In genomic region chr20:25324412-25324811, GRCh38 we compare ENCODE assay signal across 16 cellular contexts.
A peak's percentile ranks its signal among the peaks of the same experiment; 100 is the strongest.
DNase-seq lines count a peak whose midpoint lies in the region; ATAC-seq and TF ChIP-seq lines count a peak whose summit lies in the region.
"Had no signal": no experiment of that assay in that cellular context is flagged by ENCODE, and none has a peak within 500 bp of the region (broad histone marks: within the 10 kb centered on the region; RNA-seq: fewer than 3 reads in every experiment).

No MANE protein-coding gene starts in this region.

- peaks cover 71% of the 10 kb centered on the region for H3K36me3 Mint-ChIP-seq in dendritic cell treated with granulocyte-macrophage colony-stimulating factor and Interleukin-4, amounts not matched to agents 40 ng/mL and 50 ng/mL, for 4 days (ENCODE audit: low read depth)
- H3K36me3 Mint-ChIP-seq in glutamatergic neuron (ENCODE audit: unreplicated experiment), result peaks cover 2% of the 10 kb centered on the region
- peaks cover 7% of the 10 kb centered on the region for H3K36me3 Mint-ChIP-seq in activated naive CD4-positive, alpha-beta T cell treated with anti-CD3 and anti-CD28 coated beads for 36 hours (ENCODE audit: low read depth)

- TF ChIP-seq CTCF in mucosa of descending colon (IDR thresholded peaks at IDR 0.05) (no peak), glutamatergic neuron (IDR thresholded peaks at IDR 0.05; ENCODE audit: partially characterized antibody, unreplicated experiment) (no peak)

- CTCF ChIA-PET in activated naive CD4-positive, alpha-beta T cell treated with anti-CD3 and anti-CD28 coated beads for 36 hours (lab: Charles Lee), result interaction anchor here (1.5 kb wide), 1 partner anchor 29 kb away, joined by 4 read pairs; no protein-coding TSS in a partner anchor

- ATAC-seq in Right ventricle myocardium superior (ENCODE audit: poor library complexity) (peak; percentile 70), mucosa of descending colon (peak; percentile 38), GM19035 (IDR thresholded peaks at IDR 0.05; ENCODE audit: unreplicated experiment) (no peak)
- ATAC-seq: body of pancreas, HCT116 had no signal

- intact Hi-C loops in Right ventricle myocardium superior (cut with DNase I) (no loop called here), cardiac septum (cut with DNase I) (no loop called here), mucosa of descending colon (cut with DNase I, micrococcal nuclease) (no loop called here)
- intact Hi-C loops in dendritic cell treated with granulocyte-macrophage colony-stimulating factor and Interleukin-4, amounts not matched to agents 40 ng/mL and 50 ng/mL, for 4 days (cut with micrococcal nuclease), result no loop called here
- intact Hi-C loops in activated naive CD4-positive, alpha-beta T cell treated with anti-CD3 and anti-CD28 coated beads for 36 hours (cut with micrococcal nuclease), result no loop called here

- peak; percentile 71 for DNase-seq in Right ventricle myocardium superior
- no peak for DNase-seq in cardiac septum (ENCODE audit: low spot score)
- DNase-seq in mucosa of descending colon, result peak in 1 of 3 donors; percentile 37
- no peak for DNase-seq in glutamatergic neuron
- DNase-seq in SJCRH30, result no peak
- DNase-seq in activated naive CD4-positive, alpha-beta T cell treated with anti-CD3 and anti-CD28 coated beads for 36 hours, result no peak
- DNase-seq: activated CD4-positive, alpha-beta T cell treated with anti-CD3 and anti-CD28 coated beads for 1 hour; DMS 273 treated with DMSO at 0.1 percent for 48 hours; NCI-H1417 treated with DMSO at 0.1 percent for 48 hours; NCI-H748 treated with DMSO at 0.1 percent for 48 hours had no signal

- H3K9me3 ChIP-seq in mucosa of descending colon (no peaks in the 10 kb centered on the region), SJCRH30 (replicated peaks) (no peaks in the 10 kb centered on the region)
- H3K9me3 ChIP-seq: body of pancreas, suprapubic skin had no signal

- no peak overlapping the region for H3K4me3 Mint-ChIP-seq in dendritic cell treated with granulocyte-macrophage colony-stimulating factor and Interleukin-4, amounts not matched to agents 40 ng/mL and 50 ng/mL, for 4 days
- H3K4me3 Mint-ChIP-seq in glutamatergic neuron (ENCODE audit: unreplicated experiment), result no peak overlapping the region
- no peak overlapping the region for H3K4me3 Mint-ChIP-seq in activated naive CD4-positive, alpha-beta T cell treated with anti-CD3 and anti-CD28 coated beads for 36 hours

- peak overlapping the region; percentile 94 for H3K27ac Mint-ChIP-seq in dendritic cell treated with granulocyte-macrophage colony-stimulating factor and Interleukin-4, amounts not matched to agents 40 ng/mL and 50 ng/mL, for 4 days
- no peak overlapping the region for H3K27ac Mint-ChIP-seq in glutamatergic neuron (ENCODE audit: unreplicated experiment)
- H3K27ac Mint-ChIP-seq in activated naive CD4-positive, alpha-beta T cell treated with anti-CD3 and anti-CD28 coated beads for 36 hours, result no peak overlapping the region

- no peaks in the 10 kb centered on the region for H3K27me3 ChIP-seq in SJCRH30
- H3K27me3 ChIP-seq: body of pancreas, suprapubic skin had no signal

- H3K27ac ChIP-seq in SJCRH30, result no peak overlapping the region
- H3K27ac ChIP-seq: SK-N-MC, suprapubic skin had no signal

- H3K4me1 ChIP-seq in mucosa of descending colon (ENCODE audit: low read depth) (peaks cover 7% of the 10 kb centered on the region), SJCRH30 (no peaks in the 10 kb centered on the region)
- H3K4me1 ChIP-seq: body of pancreas had no signal

- H3K9me3 Mint-ChIP-seq in dendritic cell treated with granulocyte-macrophage colony-stimulating factor and Interleukin-4, amounts not matched to agents 40 ng/mL and 50 ng/mL, for 4 days, result no peaks in the 10 kb centered on the region
- peaks cover 15% of the 10 kb centered on the region for H3K9me3 Mint-ChIP-seq in glutamatergic neuron (ENCODE audit: unreplicated experiment)
- no peaks in the 10 kb centered on the region for H3K9me3 Mint-ChIP-seq in activated naive CD4-positive, alpha-beta T cell treated with anti-CD3 and anti-CD28 coated beads for 36 hours

- H3K36me3 ChIP-seq in mucosa of descending colon (ENCODE audit: low read depth) (no peaks in the 10 kb centered on the region), SJCRH30 (peaks cover 14% of the 10 kb centered on the region)

- H3K4me3 ChIP-seq in mucosa of descending colon (no peak overlapping the region), SJCRH30 (no peak overlapping the region)
- H3K4me3 ChIP-seq: body of pancreas, SK-N-MC, suprapubic skin had no signal

- H3K27me3 Mint-ChIP-seq in dendritic cell treated with granulocyte-macrophage colony-stimulating factor and Interleukin-4, amounts not matched to agents 40 ng/mL and 50 ng/mL, for 4 days, result no peaks in the 10 kb centered on the region
- H3K27me3 Mint-ChIP-seq in glutamatergic neuron (ENCODE audit: unreplicated experiment), result peaks cover 17% of the 10 kb centered on the region
- H3K27me3 Mint-ChIP-seq in activated naive CD4-positive, alpha-beta T cell treated with anti-CD3 and anti-CD28 coated beads for 36 hours (ENCODE audit: low read depth), result no peaks in the 10 kb centered on the region

- H3K4me1 Mint-ChIP-seq in dendritic cell treated with granulocyte-macrophage colony-stimulating factor and Interleukin-4, amounts not matched to agents 40 ng/mL and 50 ng/mL, for 4 days (ENCODE audit: low read depth), result peaks cover 93% of the 10 kb centered on the region
- peaks cover 35% of the 10 kb centered on the region for H3K4me1 Mint-ChIP-seq in glutamatergic neuron (ENCODE audit: low read depth, unreplicated experiment)
- peaks cover 3% of the 10 kb centered on the region for H3K4me1 Mint-ChIP-seq in activated naive CD4-positive, alpha-beta T cell treated with anti-CD3 and anti-CD28 coated beads for 36 hours (ENCODE audit: low read depth)
